Comparison of ENCODE assay signal across 8 cellular contexts in the genomic region with DNA sequence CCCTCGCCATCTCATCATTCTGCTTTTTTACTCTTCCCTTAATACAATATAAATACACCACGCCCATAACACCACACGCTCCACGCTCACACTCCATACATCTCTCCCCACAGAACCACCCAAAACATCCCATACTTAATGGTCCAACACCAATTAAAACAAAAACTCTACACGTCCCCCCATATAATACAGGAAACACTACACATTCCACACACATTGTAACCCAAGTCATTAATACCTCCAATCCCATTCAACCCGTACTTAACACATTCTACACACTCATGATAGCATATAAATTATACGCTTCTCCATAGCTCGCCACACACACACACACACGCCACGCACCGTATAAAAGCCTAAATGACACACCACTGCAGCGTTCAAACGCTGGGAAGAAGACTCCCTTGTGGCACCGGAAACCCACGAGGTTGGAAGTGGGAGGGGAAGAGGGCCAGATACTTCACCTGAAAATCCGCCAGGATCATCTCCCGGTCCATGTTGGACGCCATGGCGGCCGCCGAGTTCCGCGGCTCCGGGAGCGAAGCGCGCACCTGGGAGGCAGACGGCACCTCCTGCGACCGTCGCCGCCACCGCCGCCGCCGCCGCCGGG. TPM values are rescaled to one million over a fixed set of nuclear protein-coding genes. Genes with fewer than 3 reads are reported as not detected.
DNase-seq lines count a peak whose midpoint lies in the region; ATAC-seq and TF ChIP-seq lines count a peak whose summit lies in the region.

No MANE protein-coding gene starts in this region.

- DNase-seq in cardiac muscle cell (ENCODE audit: low read depth in 1 of 2, low spot score in 1 of 2) (peak in 1 of 2 donors; percentile 32), cardiac septum (ENCODE audit: low spot score) (no peak), SW 1271 (lab: John Stamatoyannopoulos, UW) (peak; percentile 1 to 32), endodermal cell (no peak), myocyte (ENCODE audit: low read depth) (peak; percentile 43), GDM1 (lab: John Stamatoyannopoulos, UW) (no peak), DMS153 (lab: John Stamatoyannopoulos, UW) (no peak)

- H3K27ac Mint-ChIP-seq in endodermal cell: peak overlapping the region; percentile 85

- peaks cover 13% of the 10 kb centered on the region for H3K4me1 Mint-ChIP-seq in endodermal cell

- 1 to 3% methylated on average over 7 to 38 of the region's 38 CpGs for WGBS in endodermal cell (ENCODE audit: insufficient coverage in 1 of 2, insufficient read length in 1 of 2), 2 experiments

- H3K27me3 Mint-ChIP-seq in endodermal cell (ENCODE audit: insufficient read depth): peaks cover 10% of the 10 kb centered on the region

- H3K4me3 Mint-ChIP-seq in endodermal cell: peak overlapping the region; percentile 83

- H3K4me3 ChIP-seq in cardiac muscle cell (peak overlapping the region; percentile 93), endodermal cell (ENCODE audit: low read length) (peak overlapping the region; percentile 95)

- H3K9me3 ChIP-seq in cardiac muscle cell (ENCODE audit: low read depth) (no peaks in the 10 kb centered on the region), endodermal cell (ENCODE audit: control insufficient read depth, low read length) (no peaks in the 10 kb centered on the region)

- peak overlapping the region; percentile 29 for H3K9ac ChIP-seq in endodermal cell (ENCODE audit: extremely low read depth, low read length, poor library complexity, severe bottlenecking)

- peak; percentile 5 for ATAC-seq in HG03139 (IDR thresholded peaks at IDR 0.05; ENCODE audit: unreplicated experiment)

- H3K36me3 ChIP-seq in cardiac muscle cell: no peaks in the 10 kb centered on the region
- H3K36me3 ChIP-seq in endodermal cell (ENCODE audit: control insufficient read depth, insufficient read depth, low read length): peaks cover 19% of the 10 kb centered on the region

- TF ChIP-seq CTCF in cardiac muscle cell (IDR thresholded peaks at IDR 0.05; ENCODE audit: low read depth, low read length) (no peak), endodermal cell (conservative IDR thresholded peaks at IDR 0.05) (no peak)

- H3K9me3 Mint-ChIP-seq in endodermal cell: no peaks in the 10 kb centered on the region

- intact Hi-C loops in cardiac septum (cut with DNase I): no loop called here

- H3K27me3 ChIP-seq in cardiac muscle cell: peaks cover 19% of the 10 kb centered on the region
- peaks cover 15% of the 10 kb centered on the region for H3K27me3 ChIP-seq in endodermal cell (ENCODE audit: control insufficient read depth, insufficient read depth, low read length, poor library complexity, severe bottlenecking)

- H3K4me1 ChIP-seq in cardiac muscle cell (ENCODE audit: low read depth) (peaks cover 3% of the 10 kb centered on the region), endodermal cell (ENCODE audit: control insufficient read depth, insufficient read depth, low read length) (no peaks in the 10 kb centered on the region)

- H3K36me3 Mint-ChIP-seq in endodermal cell (ENCODE audit: low read depth): no peaks in the 10 kb centered on the region

- peak overlapping the region; percentile 84 for H3K27ac ChIP-seq in cardiac muscle cell
- H3K27ac ChIP-seq in endodermal cell (ENCODE audit: low read depth, low read length): no peak overlapping the region

RNA-seq across cellular contexts. Expression of a gene that starts 0.7 kb away (rescaled TPM):
- total RNA-seq in cardiac muscle cell (20.3 and 24.3 TPM in 2 replicates), cardiac septum (81.0 TPM), endodermal cell (10 to 100 TPM; 76.4 to 94.4 TPM), myocyte (48.5 and 60.2 TPM in 2 replicates)
- polyA plus RNA-seq in cardiac muscle cell: 71.4 and 76.7 TPM in 2 replicates
- polyA plus RNA-seq in endodermal cell (2013, experiment 1 of 2): 66.4 TPM
- polyA plus RNA-seq in endodermal cell (2013, experiment 2 of 2): 61.6 TPM
- 37.0 TPM for polyA plus RNA-seq in myocyte (2012)

RNA-seq across cellular contexts. Expression of a gene that starts 10.6 kb away (rescaled TPM):
- total RNA-seq in cardiac muscle cell (0.39 and 5.5 TPM in 2 replicates), cardiac septum (9.8 TPM), endodermal cell (under 1 TPM; 0.66 TPM), myocyte (17.8 and 27.7 TPM in 2 replicates)
- 0.54 and 2.5 TPM in 2 replicates for polyA plus RNA-seq in cardiac muscle cell
- 1.6 TPM for polyA plus RNA-seq in endodermal cell (2013, experiment 1 of 2)
- polyA plus RNA-seq in endodermal cell (2013, experiment 2 of 2): 1.7 TPM
- polyA plus RNA-seq in myocyte (2012): 10.6 TPM

Comparison
In these comparisons a context has a peak if more than half of its experiments do, and no peak if none do; other contexts are left out.
1. DNase-seq: peak in SW 1271 (2 of 2) and myocyte (single experiment); none in cardiac septum (single experiment), endodermal cell (single experiment), GDM1 (single experiment) and DMS153 (single experiment).